In genomic region chr14:33030406-33030805, GRCh38 we compare ENCODE assay signal across 35 cellular contexts.
"Had no signal": no experiment of that assay in that cellular context is flagged by ENCODE, and none has a peak within 500 bp of the region (broad histone marks: within the 10 kb centered on the region; RNA-seq: fewer than 3 reads in every experiment).

No MANE protein-coding gene starts in this region.

- H3K4me3 ChIP-seq: adrenal gland, body of pancreas, colonic mucosa, left lung, lower lobe of right lung, neural progenitor cell, psoas muscle, sigmoid colon, smooth muscle cell, vagina had no signal

- H3K27me3 ChIP-seq: adrenal gland, body of pancreas, colonic mucosa, left lung, neural progenitor cell, sigmoid colon, vagina had no signal

- ATAC-seq: activated CD4-positive, CD25-positive, alpha-beta regulatory T cell treated with anti-CD3 and anti-CD28 coated beads, Interleukin-2, amount 50 U/mL, for 24 hours; body of pancreas; left lung; lower lobe of right lung; naive thymus-derived CD8-positive, alpha-beta T cell; psoas muscle; stimulated activated memory B cell treated with anti-CD40 and anti-IgM and Interleukin-4, amounts not matched to agents 10 μg/mL and 1 μg/mL and 100 μg/mL, for 72 hours; stimulated activated naive CD8-positive, alpha-beta T cell treated with anti-CD3 and anti-CD28 coated beads, Interleukin-15, amount 100 ng/mL, for 72 hours had no signal

- H3K9me3 ChIP-seq: adrenal gland, body of pancreas, colonic mucosa, left lung, lower lobe of right lung, psoas muscle, sigmoid colon, vagina had no signal

- H3K36me3 ChIP-seq: adrenal gland, colonic mucosa, left lung, lower lobe of right lung, neural progenitor cell, sigmoid colon, vagina, WERI-Rb-1 had no signal

- H3K4me2 ChIP-seq: neural progenitor cell, smooth muscle cell had no signal

- H3K79me2 ChIP-seq: parathyroid adenoma had no signal

- H2AFZ ChIP-seq: neural progenitor cell, parathyroid adenoma had no signal

- H3K9ac ChIP-seq: neural progenitor cell, parathyroid adenoma had no signal

- FAIRE-seq: endometrium, frontal cortex, islet of Langerhans had no signal

- H3K27ac ChIP-seq: adrenal gland, body of pancreas, colonic mucosa, epithelial cell of prostate, left lung, lower lobe of right lung, neural progenitor cell, parathyroid adenoma, psoas muscle, sigmoid colon, vagina, WERI-Rb-1 had no signal

- DNase-seq: activated CD4-positive, alpha-beta T cell treated with anti-CD3 and anti-CD28 coated beads for 48 hours; activated CD4-positive, alpha-beta T cell treated with anti-CD3 and anti-CD28 coated beads, Interleukin-2, amount 50 U/mL, for 48 hours; activated CD8-positive, alpha-beta memory T cell treated with anti-CD3 and anti-CD28 coated beads for 24 hours; activated effector memory CD4-positive, alpha-beta T cell treated with Interleukin-2 at 50 U/mL for 16 hours; activated naive CD4-positive, alpha-beta T cell treated with anti-CD3 and anti-CD28 coated beads for 36 hours; activated naive CD8-positive, alpha-beta T cell treated with anti-CD3 and anti-CD28 coated beads for 36 hours; adrenal gland; aorta; body of pancreas; cerebellar nuclear complex; colonic mucosa; effector CD8-positive, alpha-beta T cell; left lung; lower lobe of right lung; mesenchymal stem cell; naive thymus-derived CD8-positive, alpha-beta T cell; occipital lobe; psoas muscle; sigmoid colon; stimulated activated CD4-positive, alpha-beta T cell treated with anti-CD3 and anti-CD28 coated beads, Interleukin-1b, Interleukin-23, amount 100 ng/mL, for 48 hours; stimulated activated CD4-positive, alpha-beta T cell treated with anti-CD3 and anti-CD28 coated beads, Interleukin-4, amount 100 ng/mL, for 4 hours; stimulated activated CD8-positive, alpha-beta memory T cell treated with anti-CD3 and anti-CD28 coated beads, Interleukin-4, amount 100 ng/mL, for 48 hours; stimulated activated naive CD8-positive, alpha-beta T cell treated with anti-CD3 and anti-CD28 coated beads, Interleukin-15, amount 100 ng/mL, for 72 hours; substantia nigra; WERI-Rb-1 had no signal
